9 cellular contexts compared by ENCODE assay signal in the genomic region with DNA sequence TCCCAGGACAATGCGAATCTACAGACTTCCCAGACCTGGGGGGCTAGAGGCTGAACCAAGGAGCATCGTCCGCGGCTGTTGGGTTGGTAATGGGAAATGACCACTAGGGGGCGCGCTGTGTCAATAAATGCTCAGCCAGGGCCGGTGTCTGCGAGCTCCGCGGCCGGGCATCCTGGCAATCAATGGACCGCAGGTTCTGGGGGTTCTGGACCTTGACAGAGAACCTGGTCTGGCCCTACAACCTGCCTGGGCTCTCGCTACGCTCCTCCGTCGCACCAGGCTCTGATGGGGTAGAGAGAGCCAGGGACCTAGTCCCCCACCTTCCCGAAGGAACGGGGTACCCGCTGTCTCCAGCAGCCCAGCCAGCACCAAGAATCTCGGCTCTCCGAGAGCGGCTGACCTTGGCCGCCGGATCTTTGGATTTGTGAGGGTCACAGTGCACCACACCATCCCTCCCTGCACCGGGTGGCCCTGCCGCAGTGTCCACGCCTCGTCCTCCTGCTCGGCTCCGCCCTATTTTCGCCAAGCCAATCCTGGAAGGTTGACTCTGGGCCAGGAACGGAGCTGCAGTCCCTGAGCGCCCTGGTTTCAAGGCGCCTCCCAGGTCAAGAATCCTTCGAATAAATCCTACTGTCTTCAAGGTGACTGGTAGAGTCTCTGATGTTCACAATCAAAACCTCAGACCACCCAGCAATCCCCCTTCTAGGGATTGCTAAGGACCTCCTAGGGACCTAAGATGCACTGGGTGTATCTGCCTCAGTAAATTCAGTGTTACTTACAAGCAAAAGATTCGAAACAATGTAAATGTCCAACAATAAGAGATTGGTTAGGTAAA. TPM values are rescaled to one million over a fixed set of nuclear protein-coding genes. Genes with fewer than 3 reads are reported as not detected.
DNase-seq lines count a peak whose midpoint lies in the region; ATAC-seq and TF ChIP-seq lines count a peak whose summit lies in the region.
"Had no signal": no experiment of that assay in that cellular context is flagged by ENCODE, and none has a peak within 500 bp of the region (broad histone marks: within the 10 kb centered on the region; RNA-seq: fewer than 3 reads in every experiment).

No MANE protein-coding gene starts in this region.

- peak overlapping the region; percentile 77 for H3K4me3 ChIP-seq in BE2C (ENCODE audit: low read depth, low read length)
- peak overlapping the region; percentile 79 for H3K4me3 ChIP-seq in PC-3 (ENCODE audit: low read length)

- no peaks in the 10 kb centered on the region for H4K20me1 ChIP-seq in PC-3 (ENCODE audit: low read length)

- peak overlapping the region; percentile 41 for H3K27ac ChIP-seq in PC-3 (ENCODE audit: low read length)

- CTCF ChIA-PET in PC-3 (lab: Charles Lee), result interaction anchor here (0.6 to 1.4 kb wide), 9 partner anchors 37 to 466 kb away, joined by 3 to 6 read pairs (median 3); no protein-coding TSS in a partner anchor

- POLR2A ChIA-PET in PC-3 (lab: Charles Lee; ENCODE audit: unreplicated experiment), result no interaction called here

- H3K36me3 Mint-ChIP-seq in activated T-cell treated with anti-CD3 and anti-CD28 coated beads, Interleukin-2, amount 50 U/mL, for 4 hours (ENCODE audit: insufficient read depth), result peaks cover 7% of the 10 kb centered on the region

- H3K4me2 ChIP-seq in PC-3 (ENCODE audit: low read length), result peak overlapping the region; percentile 94

- H2AFZ ChIP-seq in PC-3 (ENCODE audit: low read length), result peak overlapping the region; percentile 95

- H3K79me2 ChIP-seq in PC-3 (ENCODE audit: low read length), result no peaks in the 10 kb centered on the region

- no peaks in the 10 kb centered on the region for H3K9me2 ChIP-seq in PC-3 (replicated peaks; ENCODE audit: low read length)

- BruUV-seq in PC-3 (replicated peaks; lab: Mats Ljungman, UMichigan), result no TSS peak

- H3F3A ChIP-seq in PC-3 (ENCODE audit: low read length, unreplicated experiment), result no peaks in the 10 kb centered on the region

- no peaks in the 10 kb centered on the region for H3K36me3 ChIP-seq in BE2C
- H3K36me3 ChIP-seq in PC-3 (ENCODE audit: low read depth, low read length), result peaks cover 8% of the 10 kb centered on the region; the same call in 1 of the 2 replicates

- H3K4me1 Mint-ChIP-seq in activated T-cell treated with anti-CD3 and anti-CD28 coated beads, Interleukin-2, amount 50 U/mL, for 4 hours (ENCODE audit: low read depth), result peaks cover 27% of the 10 kb centered on the region

- DNase-seq in BE2C (peak; percentile 85), HT-29 (ENCODE audit: low spot score) (peak; percentile 89), PC-3 (peak; percentile 69), fibroblast of gingiva (ENCODE audit: low read depth) (peak; percentile 41), myocyte (ENCODE audit: low read depth) (peak; percentile 79)
- peak; percentile 92 for DNase-seq in activated T-cell treated with anti-CD3 and anti-CD28 coated beads, Interleukin-2, amount 50 U/mL, for 4 hours
- DNase-seq in stimulated activated CD8-positive, alpha-beta memory T cell treated with anti-CD3 and anti-CD28 coated beads, Interleukin-7, amount 100 ng/mL, for 24 hours (ENCODE audit: low read depth), result peak; percentile 79

- TF ChIP-seq CTCF in BE2C (IDR thresholded peaks at IDR 0.05; ENCODE audit: low read depth, low read length), result peak; percentile 80
- TF ChIP-seq CTCF in PC-3 (conservative IDR thresholded peaks at IDR 0.05; ENCODE audit: low read depth, low read length), result peak; percentile 76

- H3K9me3 Mint-ChIP-seq in activated T-cell treated with anti-CD3 and anti-CD28 coated beads, Interleukin-2, amount 50 U/mL, for 4 hours, result peaks cover 4% of the 10 kb centered on the region

- H3K9ac ChIP-seq in PC-3 (ENCODE audit: low read length), result peak overlapping the region; percentile 66

- H3K27me3 ChIP-seq in BE2C, result no peaks in the 10 kb centered on the region
- no peaks in the 10 kb centered on the region for H3K27me3 ChIP-seq in PC-3 (ENCODE audit: low read length)

- peaks cover 10% of the 10 kb centered on the region for H3K4me1 ChIP-seq in BE2C
- peaks cover 27% of the 10 kb centered on the region for H3K4me1 ChIP-seq in PC-3 (ENCODE audit: insufficient read depth, low read length)

- ATAC-seq in GM19395 (IDR thresholded peaks at IDR 0.05; ENCODE audit: unreplicated experiment), result peak; percentile 85
- ATAC-seq in PC-3, result peak; percentile 66
- ATAC-seq in activated T-cell treated with anti-CD3 and anti-CD28 coated beads, Interleukin-2, amount 50 U/mL, for 4 hours, result peak; percentile 80 to 85

- peaks cover 6% of the 10 kb centered on the region for H3K27me3 Mint-ChIP-seq in activated T-cell treated with anti-CD3 and anti-CD28 coated beads, Interleukin-2, amount 50 U/mL, for 4 hours (ENCODE audit: low read depth)

- H3K9me3 ChIP-seq in BE2C, result no peaks in the 10 kb centered on the region
- H3K9me3 ChIP-seq in PC-3 (ENCODE audit: low read length), result no peaks in the 10 kb centered on the region

- intact Hi-C loops in PC-3 (cut with micrococcal nuclease), result loop anchor here (1.0 to 2.0 kb wide), 2 partner anchors 77 to 198 kb away; partner anchors contain the start of gene CMTM3

- peak overlapping the region; percentile 82 for H3K4me3 Mint-ChIP-seq in activated T-cell treated with anti-CD3 and anti-CD28 coated beads, Interleukin-2, amount 50 U/mL, for 4 hours

RNA-seq across cellular contexts. Expression of gene BEAN1, which starts 20.3 kb away (rescaled TPM):
- not detected for polyA plus RNA-seq in BE2C (2012; ENCODE audit: insufficient read depth, insufficient read length, low read depth)
- 0.26 TPM in 1 of 2 replicates, not detected in the other for total RNA-seq in HT-29 (2014; rRNA removed; shearing (Covaris generic))
- total RNA-seq in PC-3 (2014; rRNA removed), result 1.9 and 2.2 TPM in 2 replicates
- total RNA-seq in activated T-cell treated with anti-CD3 and anti-CD28 coated beads, Interleukin-2, amount 50 U/mL, for 4 hours, result not detected
- total RNA-seq in myocyte, result 15.3 and 19.1 TPM in 2 replicates
- 8.9 TPM for polyA plus RNA-seq in myocyte (2012)
- total RNA-seq: T-helper 1 cell treated with Interleukin-12 subunit alpha and Interleukin-12 subunit beta and Interleukin-4 antibody, amounts not matched to agents 30 ng/mL and 1 ng/mL, for 36 hours had no signal

RNA-seq across cellular contexts. Expression of gene CDH5, which starts 40.3 kb away (rescaled TPM):
- polyA plus RNA-seq in BE2C (2012; ENCODE audit: insufficient read depth, insufficient read length, low read depth), result 1.7 TPM
- total RNA-seq in HT-29 (2014; rRNA removed; shearing (Covaris generic)), result 0.05 TPM in 1 of 2 replicates, not detected in the other
- not detected in 2 replicates for total RNA-seq in PC-3 (2014; rRNA removed)
- total RNA-seq in activated T-cell treated with anti-CD3 and anti-CD28 coated beads, Interleukin-2, amount 50 U/mL, for 4 hours, result under 1 TPM in 1 of 3 donors, not detected in 2; 0.13 TPM
- total RNA-seq in myocyte, result not detected in 2 replicates
- polyA plus RNA-seq in myocyte (2012), result not detected
- total RNA-seq: T-helper 1 cell treated with Interleukin-12 subunit alpha and Interleukin-12 subunit beta and Interleukin-4 antibody, amounts not matched to agents 30 ng/mL and 1 ng/mL, for 36 hours had no signal

Comparison
In these comparisons a context has a peak if more than half of its experiments do, and no peak if none do; other contexts are left out.
1. Peak in every context shown above with its lines: DNase-seq, ATAC-seq, H3K4me3 ChIP-seq and H3K27ac ChIP-seq.
2. DNase-seq: peak in every context shown above with its lines; median percentile 92 in activated T-cell treated with anti-CD3 and anti-CD28 coated beads, Interleukin-2, amount 50 U/mL, for 4 hours; 89 in HT-29; 85 in BE2C; 79 in myocyte; 79 in stimulated activated CD8-positive, alpha-beta memory T cell treated with anti-CD3 and anti-CD28 coated beads, Interleukin-7, amount 100 ng/mL, for 24 hours; 69 in PC-3; 41 in fibroblast of gingiva.